Comparison of ENCODE assay signal across 8 cellular contexts in genomic region chr7:130668258-130669050, GRCh38. TPM values are rescaled to one million over a fixed set of nuclear protein-coding genes. Genes with fewer than 3 reads are reported as not detected.
A peak's percentile ranks its signal among the peaks of the same experiment; 100 is the strongest.
DNase-seq lines count a peak whose midpoint lies in the region; ATAC-seq and TF ChIP-seq lines count a peak whose summit lies in the region.

Gene COPG2, minus strand, starts transcription at chr7:130668748. Its CDS starts 80 bp downstream, at chr7:130668668.

- no peaks in the 10 kb centered on the region for H3K9me3 Mint-ChIP-seq in activated naive CD4-positive, alpha-beta T cell treated with anti-CD3 and anti-CD28 coated beads for 36 hours

- H3K4me1 ChIP-seq in gastroesophageal sphincter: peaks cover 0 to 17% (median 0%) of the 10 kb centered on the region in 3 donors

- H3K36me3 ChIP-seq in GM06990 (ENCODE audit: control insufficient read depth, insufficient read depth, low read length) (no peaks in the 10 kb centered on the region), MG63 (no peaks in the 10 kb centered on the region; the same call in 1 of the 2 replicates), gastroesophageal sphincter (peaks cover 0 to 9% of the 10 kb centered on the region in 2 donors)

- TF ChIP-seq EP300 in gastroesophageal sphincter (IDR thresholded peaks at IDR 0.05): no peak

- H3K27ac ChIP-seq in gastroesophageal sphincter: peak within 1 kb of the TSS; percentile 26 to 90 (median 84)
- peak within 1 kb of the TSS; percentile 88 for H3K27ac ChIP-seq in substantia nigra (ENCODE audit: low read depth, low read length, poor library complexity, severe bottlenecking)

- peaks cover 7% of the 10 kb centered on the region for H3K27me3 Mint-ChIP-seq in activated naive CD4-positive, alpha-beta T cell treated with anti-CD3 and anti-CD28 coated beads for 36 hours (ENCODE audit: low read depth)

- peaks cover 14% of the 10 kb centered on the region for H3K4me1 Mint-ChIP-seq in activated naive CD4-positive, alpha-beta T cell treated with anti-CD3 and anti-CD28 coated beads for 36 hours (ENCODE audit: low read depth)

- TF ChIP-seq CTCF in GM06990 (IDR thresholded peaks at IDR 0.05; ENCODE audit: insufficient read depth, low read length, poor library complexity, severe bottlenecking): no peak
- TF ChIP-seq CTCF in gastroesophageal sphincter (IDR thresholded peaks at IDR 0.05): peak in 1 of 4 experiments; percentile 11

- DNase-seq in GM06990 (ENCODE audit: extremely low read depth, insufficient read length): peak; percentile 91
- DNase-seq in HCEC 1CT: peak; percentile 79
- DNase-seq in MG63: peak; percentile 78
- DNase-seq in SK-N-DZ (ENCODE audit: low spot score): peak; percentile 87
- DNase-seq in activated naive CD4-positive, alpha-beta T cell treated with anti-CD3 and anti-CD28 coated beads for 36 hours: peak; percentile 74
- peak in 55 of 56 donors; percentile 14 to 88 (median 71) for DNase-seq in nucleus accumbens (lab: John Stamatoyannopoulos, UW)
- DNase-seq in substantia nigra (lab: John Stamatoyannopoulos, UW): peak in 48 of 49 donors; percentile 32 to 89 (median 66)

- peak; percentile 99 for ATAC-seq in gastroesophageal sphincter

- 0% methylated on average over 4 of the region's 98 CpGs; no CpG with 5 or more reads in 1 of the 2 donors for WGBS in gastroesophageal sphincter (ENCODE audit: low coverage in 1 of 2), 2 donors

- H3K9me3 ChIP-seq in MG63: no peaks in the 10 kb centered on the region
- H3K9me3 ChIP-seq in gastroesophageal sphincter: no peaks in the 10 kb centered on the region

- peak; percentile 16 to 44 for TF ChIP-seq POLR2A in gastroesophageal sphincter (IDR thresholded peaks at IDR 0.05)

- H3K27me3 ChIP-seq in GM06990 (replicated peaks; ENCODE audit: control insufficient read depth, insufficient read depth, low read length): no peaks in the 10 kb centered on the region
- H3K27me3 ChIP-seq in MG63: no peaks in the 10 kb centered on the region
- H3K27me3 ChIP-seq in gastroesophageal sphincter: no peaks in the 10 kb centered on the region

- peaks cover 7% of the 10 kb centered on the region for H3K36me3 Mint-ChIP-seq in activated naive CD4-positive, alpha-beta T cell treated with anti-CD3 and anti-CD28 coated beads for 36 hours (ENCODE audit: low read depth)

- CTCF ChIA-PET in activated naive CD4-positive, alpha-beta T cell treated with anti-CD3 and anti-CD28 coated beads for 36 hours (lab: Charles Lee): interaction anchor here (0.6 kb wide), 1 partner anchor 78 kb away, joined by 3 read pairs; no protein-coding TSS in a partner anchor

- peak within 1 kb of the TSS; percentile 24 for H3K27ac Mint-ChIP-seq in activated naive CD4-positive, alpha-beta T cell treated with anti-CD3 and anti-CD28 coated beads for 36 hours

- peak within 1 kb of the TSS; percentile 82 for H3K4me3 Mint-ChIP-seq in activated naive CD4-positive, alpha-beta T cell treated with anti-CD3 and anti-CD28 coated beads for 36 hours

- H3K4me3 ChIP-seq in GM06990 (replicated peaks; ENCODE audit: low read depth, low read length) (peak within 1 kb of the TSS; percentile 75), MG63 (peak within 1 kb of the TSS; percentile 68), gastroesophageal sphincter (peak within 1 kb of the TSS; percentile 67 to 82)

- intact Hi-C loops in activated naive CD4-positive, alpha-beta T cell treated with anti-CD3 and anti-CD28 coated beads for 36 hours (cut with micrococcal nuclease): loop anchor here (1.0 kb wide), 2 partner anchors 27 to 598 kb away; partner anchors contain the start of gene KLHDC10

RNA-seq across cellular contexts. Expression of gene COPG2, which starts in this region (rescaled TPM):
- total RNA-seq in MG63 (2014; rRNA removed; shearing (Covaris generic); ENCODE audit: low replicate concordance): 32.0 and 40.1 TPM in 2 replicates
- polyA plus RNA-seq in SK-N-DZ (2014; cell fraction: cytosol; rRNA removed): 44.0 and 46.2 TPM in 2 replicates
- 21.0 and 22.0 TPM in 2 replicates for polyA plus RNA-seq in SK-N-DZ (2014; cell fraction: nucleus; rRNA removed)
- 10 to 100 TPM; 32.7 to 35.7 TPM for total RNA-seq in activated naive CD4-positive, alpha-beta T cell treated with anti-CD3 and anti-CD28 coated beads for 36 hours
- total RNA-seq in gastroesophageal sphincter: 10 to 100 TPM; 11.7 to 15.6 (median 13.1) TPM

Comparison
In these comparisons a context has a peak if more than half of its experiments do, and no peak if none do; other contexts are left out.
1. Peak in every context shown above with its lines: DNase-seq, ATAC-seq, H3K4me3 ChIP-seq and H3K27ac ChIP-seq.